Comparison of ENCODE assay signal across 8 cellular contexts in the genomic region with DNA sequence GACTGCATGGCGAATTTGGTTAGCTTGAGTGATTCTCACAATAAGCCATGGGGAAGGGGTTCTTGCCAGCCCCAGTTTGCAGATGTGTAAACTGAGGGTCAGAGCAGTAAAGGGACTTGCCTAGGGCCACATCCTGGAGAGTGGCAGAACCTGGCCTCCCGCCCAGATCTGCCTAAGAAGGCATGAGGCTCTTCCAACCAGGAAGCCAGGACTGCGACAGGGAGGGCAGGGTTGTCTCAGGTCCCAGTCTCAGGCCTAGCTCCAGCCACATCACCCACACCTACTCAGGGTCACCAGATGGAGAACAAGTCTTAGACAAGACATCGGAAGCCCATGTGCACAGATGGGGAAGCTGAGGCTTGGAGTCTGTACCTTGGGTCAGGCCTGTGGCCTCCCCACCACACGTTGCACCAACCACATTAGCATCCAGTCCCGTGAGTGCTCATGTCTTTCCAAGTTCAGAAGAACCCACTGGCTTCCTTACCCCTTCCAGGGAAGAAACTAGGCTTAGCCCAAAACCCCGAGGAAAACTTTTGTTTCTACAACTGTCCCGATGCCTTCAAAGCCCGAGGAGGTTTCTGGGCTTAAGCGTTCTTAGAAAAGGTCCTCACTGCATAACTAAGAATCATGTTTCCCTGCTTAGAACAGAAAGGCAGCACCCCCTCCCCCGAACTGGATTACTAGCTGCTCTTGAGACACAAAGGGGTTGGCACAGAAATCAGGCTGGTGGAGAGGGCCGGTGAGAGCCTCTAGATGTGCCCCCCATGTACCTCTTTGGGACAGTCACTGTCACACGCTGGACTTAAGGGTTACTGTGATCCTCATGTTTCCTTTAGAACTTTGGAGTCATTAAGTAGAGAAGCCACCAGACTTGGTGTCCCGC. TPM values are rescaled to one million over a fixed set of nuclear protein-coding genes. Genes with fewer than 3 reads are reported as not detected.
DNase-seq lines count a peak whose midpoint lies in the region; ATAC-seq and TF ChIP-seq lines count a peak whose summit lies in the region.
"Had no signal": no experiment of that assay in that cellular context is flagged by ENCODE, and none has a peak within 500 bp of the region (broad histone marks: within the 10 kb centered on the region; RNA-seq: fewer than 3 reads in every experiment).

No MANE protein-coding gene starts in this region.

- ATAC-seq in T-helper 17 cell (no peak), heart left ventricle (peak in 3 of 4 donors; percentile 3 to 7 (median 6)), HG03135 (IDR thresholded peaks at IDR 0.05; ENCODE audit: unreplicated experiment) (no peak)
- peak in 1 of 2 donors; percentile 7 for ATAC-seq in stimulated activated naive B cell treated with anti-CD40 and anti-IgM and Interleukin-4, amounts not matched to agents 10 μg/mL and 1 μg/mL and 100 μg/mL, for 72 hours (replicated peaks)

- peak overlapping the region; percentile 69 to 96 (median 84) for H3K4me3 ChIP-seq in heart left ventricle

- intact Hi-C loops in heart left ventricle (cut with DNase I): loop anchor here in 7 of 10 donors (2.0 to 10.0 kb wide), 6 partner anchors 35 to 95 kb away; no protein-coding TSS in a partner anchor

- no peak for TF ChIP-seq POLR2A in heart left ventricle (IDR thresholded peaks at IDR 0.05)

- no peaks in the 10 kb centered on the region for H3K9me3 Mint-ChIP-seq in stimulated activated naive B cell treated with anti-CD40 and anti-IgM and Interleukin-4, amounts not matched to agents 10 μg/mL and 1 μg/mL and 100 μg/mL, for 72 hours

- in situ Hi-C loops in KBM-7 (cut with MboI; ENCODE audit: low pct_unique_long_range_greater_than_20kb, low sequenced_read_pairs): no loop called here

- peak overlapping the region; percentile 88 to 99 (median 98) for H3K27ac ChIP-seq in heart left ventricle

- peaks cover 51% of the 10 kb centered on the region for H3K4me1 Mint-ChIP-seq in T-helper 17 cell
- peaks cover 38 to 63% of the 10 kb centered on the region in 2 donors for H3K4me1 Mint-ChIP-seq in stimulated activated naive B cell treated with anti-CD40 and anti-IgM and Interleukin-4, amounts not matched to agents 10 μg/mL and 1 μg/mL and 100 μg/mL, for 72 hours

- H3K9me3 ChIP-seq in T-helper 17 cell (ENCODE audit: control insufficient read depth, low read length, poor library complexity, severe bottlenecking) (no peaks in the 10 kb centered on the region), heart left ventricle (no peaks in the 10 kb centered on the region)

- H3K4me1 ChIP-seq in heart left ventricle: peaks cover 22 to 77% (median 59%) of the 10 kb centered on the region in 12 donors

- peak; percentile 72 for DNase-seq in KBM-7
- DNase-seq in T-helper 17 cell: no peak
- DNase-seq in heart left ventricle: peak in 2 of 5 donors; percentile 33 to 66
- peak; percentile 13 for DNase-seq in stimulated activated naive B cell treated with anti-CD40 and anti-IgM and Interleukin-4, amounts not matched to agents 10 μg/mL and 1 μg/mL and 100 μg/mL, for 72 hours
- DNase-seq in NCI-H345 treated with DMSO at 0.1 percent for 48 hours (lab: John Stamatoyannopoulos, UW; ENCODE audit: unreplicated experiment): no peak
- no peak for DNase-seq in activated CD4-positive, CD25-positive, alpha-beta regulatory T cell (lab: John Stamatoyannopoulos, UW)

- H3K36me3 ChIP-seq in heart left ventricle: no peaks in the 10 kb centered on the region

- H3K36me3 Mint-ChIP-seq in T-helper 17 cell (ENCODE audit: low read depth): peaks cover 5% of the 10 kb centered on the region
- peaks cover 3 to 13% of the 10 kb centered on the region in 2 donors for H3K36me3 Mint-ChIP-seq in stimulated activated naive B cell treated with anti-CD40 and anti-IgM and Interleukin-4, amounts not matched to agents 10 μg/mL and 1 μg/mL and 100 μg/mL, for 72 hours

- peak overlapping the region; percentile 98 for H3K4me3 Mint-ChIP-seq in T-helper 17 cell
- H3K4me3 Mint-ChIP-seq in stimulated activated naive B cell treated with anti-CD40 and anti-IgM and Interleukin-4, amounts not matched to agents 10 μg/mL and 1 μg/mL and 100 μg/mL, for 72 hours: peak overlapping the region; percentile 90 to 96

- 20 to 24% (median 21%) methylated on average over 13 to 14 of the region's 14 CpGs for WGBS in heart left ventricle, 4 donors

- TF ChIP-seq CTCF in heart left ventricle (IDR thresholded peaks at IDR 0.05): no peak

- peak overlapping the region; percentile 99 for H3K27ac Mint-ChIP-seq in T-helper 17 cell
- peak overlapping the region; percentile 94 for H3K27ac Mint-ChIP-seq in stimulated activated naive B cell treated with anti-CD40 and anti-IgM and Interleukin-4, amounts not matched to agents 10 μg/mL and 1 μg/mL and 100 μg/mL, for 72 hours

- H3K27me3 ChIP-seq in heart left ventricle: no peaks in the 10 kb centered on the region

- no peaks in the 10 kb centered on the region for H3K27me3 Mint-ChIP-seq in T-helper 17 cell
- H3K27me3 Mint-ChIP-seq in stimulated activated naive B cell treated with anti-CD40 and anti-IgM and Interleukin-4, amounts not matched to agents 10 μg/mL and 1 μg/mL and 100 μg/mL, for 72 hours: no peaks in the 10 kb centered on the region

RNA-seq across cellular contexts. Expression of gene FAM78A, which starts 2.3 kb away (rescaled TPM):
- 10 to 100 TPM; 59.5 to 60.4 TPM for total RNA-seq in T-helper 17 cell
- total RNA-seq in heart left ventricle: 10 to 100 TPM; 24.8 to 36.0 (median 33.4) TPM
- 10 to 100 TPM; 13.6 to 37.9 TPM for polyA plus RNA-seq in heart left ventricle

RNA-seq across cellular contexts. Expression of gene PLPP7, which starts 15.5 kb away (rescaled TPM):
- under 1 TPM in 1 of 2 donors, not detected in 1; 0.17 TPM for total RNA-seq in T-helper 17 cell
- 100 to 1,000 TPM in 6 of 9 donors, 10 to 100 TPM in 3; 78.8 to 293 (median 109) TPM for total RNA-seq in heart left ventricle
- 100 to 1,000 TPM in 1 of 2 donors, 10 to 100 TPM in 1; 56.1 to 166 TPM for polyA plus RNA-seq in heart left ventricle
- total RNA-seq: bronchial epithelial cell had no signal

Comparison
In these comparisons a context has a peak if more than half of its experiments do, and no peak if none do; other contexts are left out.
1. DNase-seq: peak in KBM-7 (single experiment) and stimulated activated naive B cell treated with anti-CD40 and anti-IgM and Interleukin-4, amounts not matched to agents 10 μg/mL and 1 μg/mL and 100 μg/mL, for 72 hours (single experiment); none in T-helper 17 cell (0 of 3), NCI-H345 treated with DMSO at 0.1 percent for 48 hours (single experiment) and activated CD4-positive, CD25-positive, alpha-beta regulatory T cell (0 of 4).
2. ATAC-seq: peak in heart left ventricle (3 of 4); none in T-helper 17 cell (single experiment) and HG03135 (single experiment).
3. RNA of gene PLPP7, which starts 15.5 kb away (total RNA-seq): 78.8 to 293 TPM in heart left ventricle; 0.17 TPM in T-helper 17 cell; every median in the first group is over 10 times any median in the second.